Comparison of ENCODE assay signal across 19 cellular contexts in genomic region chr14:76351941-76352340, GRCh38. TPM values are rescaled to one million over a fixed set of nuclear protein-coding genes. Genes with fewer than 3 reads are reported as not detected.
DNase-seq lines count a peak whose midpoint lies in the region; ATAC-seq, FAIRE-seq and TF ChIP-seq lines count a peak whose summit lies in the region.
"Had no signal": no experiment of that assay in that cellular context is flagged by ENCODE, and none has a peak within 500 bp of the region (broad histone marks: within the 10 kb centered on the region; RNA-seq: fewer than 3 reads in every experiment).

No MANE protein-coding gene starts in this region.

- H3K4me3 ChIP-seq in GM23338 (peak overlapping the region; percentile 34; the same call in 1 of the 2 replicates), bronchial epithelial cell (ENCODE audit: low read depth, low read length) (no peak overlapping the region)

- peaks cover 6% of the 10 kb centered on the region for H3K27me3 Mint-ChIP-seq in GM23338 (ENCODE audit: insufficient read depth, low read depth, poor library complexity)

- DNase-seq in GM23338 (ENCODE audit: low spot score) (no peak), RPMI7951 (ENCODE audit: low read depth) (peak; percentile 52), bronchial epithelial cell (ENCODE audit: low read depth) (peak; percentile 3), stromal cell of bone marrow (ENCODE audit: low read depth) (peak; percentile 2), DMS153 treated with DMSO at 0.1 percent for 48 hours (lab: John Stamatoyannopoulos, UW; ENCODE audit: unreplicated experiment) (no peak), NCI-H82 (lab: John Stamatoyannopoulos, UW) (no peak), NOMO-1 (lab: John Stamatoyannopoulos, UW; ENCODE audit: unreplicated experiment in 2 of 2) (no peak)
- DNase-seq in stimulated activated CD4-positive, alpha-beta T cell treated with anti-CD3 and anti-CD28 coated beads, Interleukin-15, amount 100 ng/mL, for 24 hours = no peak
- DNase-seq: ACHN; CD4-positive, CD25-positive, alpha-beta regulatory T cell; EL; HCEC 1CT; HFFc6 had no signal

- peaks cover 12% of the 10 kb centered on the region for H3K27me3 ChIP-seq in GM23338 (ENCODE audit: insufficient read depth)
- peaks cover 3% of the 10 kb centered on the region for H3K27me3 ChIP-seq in bronchial epithelial cell (ENCODE audit: control insufficient read depth, insufficient read depth, low read length)
- H3K27me3 ChIP-seq: BLaER1 treated with 17β-estradiol and CSF1 and Interleukin-3, amounts not matched to agents 10 nM and 100 nM had no signal

- H3K9me2 ChIP-seq in GM23338 (ENCODE audit: insufficient read depth) = no peaks in the 10 kb centered on the region

- H3K36me3 ChIP-seq in GM23338 (ENCODE audit: insufficient read depth) = no peaks in the 10 kb centered on the region
- no peaks in the 10 kb centered on the region for H3K36me3 ChIP-seq in bronchial epithelial cell (ENCODE audit: control insufficient read depth, insufficient read depth, low read length)
- H3K36me3 ChIP-seq: BLaER1 treated with 17β-estradiol and CSF1 and Interleukin-3, amounts not matched to agents 10 nM and 100 nM had no signal

- H3K27ac ChIP-seq in GM23338 (ENCODE audit: low read depth) = no peak overlapping the region
- H3K27ac ChIP-seq: BLaER1 treated with 17β-estradiol and CSF1 and Interleukin-3, amounts not matched to agents 10 nM and 100 nM had no signal

- peak overlapping the region; percentile 71 for H3K4me2 ChIP-seq in GM23338

- H3K4me3 Mint-ChIP-seq in GM23338 = no peak overlapping the region
- H3K4me3 Mint-ChIP-seq: HFFc6 had no signal

- peak overlapping the region; percentile 99; the same call in 1 of the 2 replicates for H2AFZ ChIP-seq in GM23338

- ATAC-seq in GM23338 = no peak

- H3K36me3 Mint-ChIP-seq in GM23338 (ENCODE audit: low read depth) = no peaks in the 10 kb centered on the region
- H3K36me3 Mint-ChIP-seq: CD4-positive, CD25-positive, alpha-beta regulatory T cell had no signal

- H3K9me3 Mint-ChIP-seq in GM23338 = no peaks in the 10 kb centered on the region
- H3K9me3 Mint-ChIP-seq: CD4-positive, CD25-positive, alpha-beta regulatory T cell; HFFc6 had no signal

- no peaks in the 10 kb centered on the region for H4K20me1 ChIP-seq in GM23338 (replicated peaks; ENCODE audit: insufficient read depth)
- H4K20me1 ChIP-seq: BLaER1 treated with 17β-estradiol and CSF1 and Interleukin-3, amounts not matched to agents 10 nM and 100 nM had no signal

- no peak for FAIRE-seq in bronchial epithelial cell (lab: Jason Lieb, UNC)
- FAIRE-seq: G401.6, GM19239, HepG2 had no signal

- H3K4me1 ChIP-seq in GM23338 (ENCODE audit: insufficient read depth) = no peaks in the 10 kb centered on the region; the same call in 1 of the 2 replicates

- TF ChIP-seq CTCF in GM23338 (conservative IDR thresholded peaks at IDR 0.05; ENCODE audit: low read depth in 2 of 2) (no peak), bronchial epithelial cell (IDR thresholded peaks at IDR 0.05; ENCODE audit: insufficient read depth, low read length, severe bottlenecking) (no peak)

- H3F3A ChIP-seq in GM23338 (replicated peaks; ENCODE audit: low read depth) = no peaks in the 10 kb centered on the region

- no peaks in the 10 kb centered on the region for H3K79me2 ChIP-seq in GM23338 (replicated peaks; ENCODE audit: insufficient read depth)

- no peak overlapping the region for H3K27ac Mint-ChIP-seq in GM23338
- H3K27ac Mint-ChIP-seq: CD4-positive, CD25-positive, alpha-beta regulatory T cell; HFFc6 had no signal

- H3K4me1 Mint-ChIP-seq in GM23338 = peaks cover 18% of the 10 kb centered on the region

TF ChIP-seq in GM23338, 12 proteins besides CTCF, POLR2A, EP300 and RAD21 (continues in another document):
- TF ChIP-seq CREB1 (CRISPR knock-in tag; IDR thresholded peaks at IDR 0.05; ENCODE audit: low read depth) (no peak), NANOG (IDR thresholded peaks at IDR 0.05; ENCODE audit: borderline replicate concordance) (no peak), EZH2 (IDR thresholded peaks at IDR 0.05; ENCODE audit: low read depth, unreplicated experiment) (no peak), ZNF331 (CRISPR knock-in tag; IDR thresholded peaks at IDR 0.05; ENCODE audit: low read depth) (no peak), STAT1 (IDR thresholded peaks at IDR 0.05; ENCODE audit: unreplicated experiment) (no peak), EZH2phosphoT487 (IDR thresholded peaks at IDR 0.05; ENCODE audit: unreplicated experiment) (no peak), ZNF114 (CRISPR knock-in tag; IDR thresholded peaks at IDR 0.05) (no peak), JUNB (IDR thresholded peaks at IDR 0.05; ENCODE audit: unreplicated experiment) (no peak), ETS1 (IDR thresholded peaks at IDR 0.05) (no peak), POLR2AphosphoS5 (IDR thresholded peaks at IDR 0.05; ENCODE audit: low read depth) (no peak), REST (IDR thresholded peaks at IDR 0.05; ENCODE audit: unreplicated experiment) (no peak)

RNA-seq across cellular contexts. Expression of gene ESRRB, which starts 24.0 kb away (rescaled TPM):
- total RNA-seq in GM23338 (2014; rRNA removed; shearing (Covaris generic)) = 0.52 and 1.0 TPM in 2 replicates
- 0.09 and 0.31 TPM in 2 replicates for polyA plus RNA-seq in GM23338 (2016; fragmentation: Nextera tagmentation; extraction: Ambion mirVana)
- 0.59 TPM in 1 of 2 replicates, not detected in the other for total RNA-seq in RPMI7951 (2014; rRNA removed; shearing (Covaris generic))
- not detected in 2 replicates for total RNA-seq in bronchial epithelial cell
- total RNA-seq: A172; CD4-positive, CD25-positive, alpha-beta regulatory T cell; HFFc6; HT-29 had no signal
- polyA plus RNA-seq: CD4-positive, CD25-positive, alpha-beta regulatory T cell had no signal

Comparison
In these comparisons a context has a peak if more than half of its experiments do, and no peak if none do; other contexts are left out.
1. DNase-seq: peak in RPMI7951 (single experiment), bronchial epithelial cell (single experiment) and stromal cell of bone marrow (single experiment); none in GM23338 (single experiment), DMS153 treated with DMSO at 0.1 percent for 48 hours (single experiment), NCI-H82 (single experiment), stimulated activated CD4-positive, alpha-beta T cell treated with anti-CD3 and anti-CD28 coated beads, Interleukin-15, amount 100 ng/mL, for 24 hours (single experiment) and NOMO-1 (0 of 2).